In the genomic region with DNA sequence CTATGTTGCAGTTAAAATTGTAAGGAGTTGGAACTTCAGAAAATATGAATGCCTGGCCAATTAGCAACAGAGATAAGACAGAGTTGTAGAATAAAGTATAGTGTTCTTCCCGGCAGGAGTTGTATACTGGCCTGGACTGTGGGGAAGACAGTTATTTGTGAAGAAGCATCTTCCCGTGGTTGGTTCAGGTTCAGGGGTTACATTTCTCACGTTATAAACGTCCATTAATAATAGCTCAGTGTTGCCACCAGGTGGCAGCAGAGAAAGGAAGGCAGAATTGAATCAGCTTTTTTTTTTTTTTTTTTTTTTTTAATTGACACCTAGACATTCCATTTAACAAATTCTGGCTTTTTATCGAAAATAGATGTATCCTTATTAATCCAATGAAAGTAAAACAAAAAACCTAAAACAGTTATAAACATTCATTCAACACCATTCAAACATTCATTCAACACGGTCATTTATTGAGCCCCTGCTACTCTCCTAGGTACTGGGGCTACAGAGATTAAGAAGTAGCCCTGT, we compare ENCODE assay signal across 8 cellular contexts.
DNase-seq lines count a peak whose midpoint lies in the region; ATAC-seq and TF ChIP-seq lines count a peak whose summit lies in the region.

No MANE protein-coding gene starts in this region.

- no peaks in the 10 kb centered on the region for H3K9me3 Mint-ChIP-seq in chondrocyte (ENCODE audit: low read depth)

- peaks cover 0 to 2% of the 10 kb centered on the region in 2 donors for H3K36me3 ChIP-seq in lung (ENCODE audit: control insufficient read depth in 2 of 2, insufficient read depth in 2 of 2, low read length in 2 of 2)

- H3K36me3 Mint-ChIP-seq in chondrocyte (ENCODE audit: low read depth): no peaks in the 10 kb centered on the region

- WGBS in lung, 2 donors: 20 to 24% methylated on average over 6 of the region's 6 CpGs

- H3K9me3 ChIP-seq in lung (ENCODE audit: control insufficient read depth in 2 of 2, insufficient read depth in 1 of 2, low read length in 1 of 2): no peaks in the 10 kb centered on the region

- H3K27me3 Mint-ChIP-seq in chondrocyte (ENCODE audit: low read depth): peaks cover 2% of the 10 kb centered on the region

- H3K27me3 ChIP-seq in lung (ENCODE audit: control insufficient read depth, insufficient read depth): no peaks in the 10 kb centered on the region

- DNase-seq in NCI-H2029 (lab: John Stamatoyannopoulos, UW) (peak; percentile 3), NCI-H2029 treated with DMSO at 0.1 percent for 48 hours (lab: John Stamatoyannopoulos, UW) (no peak), NCI-H1694 treated with DMSO at 0.1 percent for 48 hours (lab: John Stamatoyannopoulos, UW) (peak; percentile 25), chondrocyte (ENCODE audit: low spot score) (no peak), lung (ENCODE audit: low spot score) (peak; percentile 53), cerebellar nuclear complex (lab: John Stamatoyannopoulos, UW) (no peak)
- peak; percentile 48 for DNase-seq in activated CD4-positive, alpha-beta T cell treated with anti-CD3 and anti-CD28 coated beads for 24 hours (ENCODE audit: low read depth in 2 of 2)
- peak; percentile 5 to 31 for DNase-seq in stimulated activated CD8-positive, alpha-beta memory T cell treated with anti-CD3 and anti-CD28 coated beads, Interleukin-4, amount 100 ng/mL, for 4 hours (ENCODE audit: low read depth in 2 of 2, low spot score in 1 of 2)

- TF ChIP-seq CTCF in chondrocyte (IDR thresholded peaks at IDR 0.05) (peak; percentile 91), lung (IDR thresholded peaks at IDR 0.05; ENCODE audit: control extremely low read depth, extremely low read depth) (peak; percentile 55)

- H3K4me1 ChIP-seq in lung (ENCODE audit: control insufficient read depth in 2 of 2, insufficient read depth in 2 of 2, low read length in 2 of 2): peaks cover 0 to 6% of the 10 kb centered on the region in 2 donors

- no peak for ATAC-seq in lung (ENCODE audit: insufficient read depth, low FRiP score)

- peaks cover 15% of the 10 kb centered on the region for H3K4me1 Mint-ChIP-seq in chondrocyte (ENCODE audit: low read depth)

- no peak overlapping the region for H3K4me3 ChIP-seq in lung

- H3K27ac ChIP-seq in lung (ENCODE audit: low read depth in 1 of 2, low read length in 1 of 2): no peak overlapping the region

- H3K27ac Mint-ChIP-seq in chondrocyte (ENCODE audit: unreplicated experiment): no peak overlapping the region

- no peak overlapping the region for H3K4me3 Mint-ChIP-seq in chondrocyte (ENCODE audit: unreplicated experiment)

Comparison
In these comparisons a context has a peak if more than half of its experiments do, and no peak if none do; other contexts are left out.
1. DNase-seq: peak in NCI-H2029 (single experiment), NCI-H1694 treated with DMSO at 0.1 percent for 48 hours (single experiment), activated CD4-positive, alpha-beta T cell treated with anti-CD3 and anti-CD28 coated beads for 24 hours (2 of 2), lung (single experiment) and stimulated activated CD8-positive, alpha-beta memory T cell treated with anti-CD3 and anti-CD28 coated beads, Interleukin-4, amount 100 ng/mL, for 4 hours (2 of 2); none in NCI-H2029 treated with DMSO at 0.1 percent for 48 hours (single experiment), chondrocyte (single experiment) and cerebellar nuclear complex (0 of 2).